In genomic region chr1:100188617-100189016, GRCh38 we compare ENCODE assay signal across 8 cellular contexts.
DNase-seq lines count a peak whose midpoint lies in the region; ATAC-seq and TF ChIP-seq lines count a peak whose summit lies in the region.

No MANE protein-coding gene starts in this region.

- DNase-seq in NCI-H1694 (lab: John Stamatoyannopoulos, UW): peak; percentile 88
- DNase-seq in choroid plexus epithelial cell (ENCODE audit: low read depth): peak; percentile 87
- peak; percentile 8 for DNase-seq in retina
- DNase-seq in stimulated activated naive CD8-positive, alpha-beta T cell treated with anti-CD3 and anti-CD28 coated beads, Interleukin-15, amount 100 ng/mL, for 72 hours: no peak
- no peak for DNase-seq in NOMO-1 (lab: John Stamatoyannopoulos, UW; ENCODE audit: unreplicated experiment in 2 of 2)
- no peak for DNase-seq in effector CD8-positive, alpha-beta T cell (lab: John Stamatoyannopoulos, UW)

- no peak overlapping the region for H3K27ac Mint-ChIP-seq in stimulated activated naive CD8-positive, alpha-beta T cell treated with anti-CD3 and anti-CD28 coated beads, Interleukin-15, amount 100 ng/mL, for 72 hours

- ATAC-seq in GM19043 (IDR thresholded peaks at IDR 0.05; ENCODE audit: low read depth, unreplicated experiment): peak; percentile 58
- no peak for ATAC-seq in stimulated activated naive CD8-positive, alpha-beta T cell treated with anti-CD3 and anti-CD28 coated beads, Interleukin-15, amount 100 ng/mL, for 72 hours
- no peak for ATAC-seq in HG03135 (IDR thresholded peaks at IDR 0.05; ENCODE audit: unreplicated experiment)

- H3K4me1 Mint-ChIP-seq in stimulated activated naive CD8-positive, alpha-beta T cell treated with anti-CD3 and anti-CD28 coated beads, Interleukin-15, amount 100 ng/mL, for 72 hours: no peaks in the 10 kb centered on the region

- H3K9me3 Mint-ChIP-seq in stimulated activated naive CD8-positive, alpha-beta T cell treated with anti-CD3 and anti-CD28 coated beads, Interleukin-15, amount 100 ng/mL, for 72 hours: no peaks in the 10 kb centered on the region

- H3K4me3 ChIP-seq in choroid plexus epithelial cell (ENCODE audit: low read depth, low read length): no peak overlapping the region

- no peak overlapping the region for H3K4me3 Mint-ChIP-seq in stimulated activated naive CD8-positive, alpha-beta T cell treated with anti-CD3 and anti-CD28 coated beads, Interleukin-15, amount 100 ng/mL, for 72 hours

- no peak for TF ChIP-seq CTCF in choroid plexus epithelial cell (conservative IDR thresholded peaks at IDR 0.05; ENCODE audit: low read depth, low read length)

- no peaks in the 10 kb centered on the region for H3K27me3 Mint-ChIP-seq in stimulated activated naive CD8-positive, alpha-beta T cell treated with anti-CD3 and anti-CD28 coated beads, Interleukin-15, amount 100 ng/mL, for 72 hours

Comparison
In these comparisons a context has a peak if more than half of its experiments do, and no peak if none do; other contexts are left out.
1. DNase-seq: peak in NCI-H1694 (single experiment), choroid plexus epithelial cell (single experiment) and retina (single experiment); none in stimulated activated naive CD8-positive, alpha-beta T cell treated with anti-CD3 and anti-CD28 coated beads, Interleukin-15, amount 100 ng/mL, for 72 hours (0 of 2), NOMO-1 (0 of 2) and effector CD8-positive, alpha-beta T cell (single experiment).